In the genomic region with DNA sequence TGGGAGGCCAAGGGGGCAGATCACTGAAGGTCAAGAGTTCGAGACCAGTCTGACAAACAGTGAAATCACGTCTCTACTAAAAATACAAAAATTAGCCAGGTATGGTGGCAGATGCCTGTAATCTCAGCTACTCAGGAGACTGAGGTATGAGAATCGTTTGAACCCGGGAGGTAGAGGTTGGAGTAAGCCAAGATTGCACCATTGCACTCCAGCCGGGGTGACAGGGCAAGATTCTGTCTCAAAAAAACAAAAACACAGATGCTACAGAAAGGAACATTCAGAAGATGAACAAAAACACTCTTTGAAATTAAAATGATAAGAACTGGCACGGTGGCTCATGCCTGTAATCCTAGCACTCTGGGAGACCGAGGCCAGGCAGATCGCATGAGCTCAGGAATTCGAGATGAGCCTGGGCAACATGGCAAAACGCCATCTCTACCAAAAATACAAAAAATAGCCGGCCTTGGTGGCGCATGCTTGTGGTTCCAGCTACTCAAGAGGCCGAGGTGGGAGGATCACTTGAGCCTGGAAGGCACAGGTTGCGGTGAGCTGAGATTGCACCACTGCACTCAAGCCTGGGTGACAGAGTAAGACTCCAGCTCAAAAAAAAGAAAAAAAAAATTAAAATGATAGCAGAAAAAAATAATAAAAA, we compare ENCODE assay signal across 16 cellular contexts. TPM values are rescaled to one million over a fixed set of nuclear protein-coding genes. Genes with fewer than 3 reads are reported as not detected.
DNase-seq lines count a peak whose midpoint lies in the region; ATAC-seq and TF ChIP-seq lines count a peak whose summit lies in the region.
"Had no signal": no experiment of that assay in that cellular context is flagged by ENCODE, and none has a peak within 500 bp of the region (broad histone marks: within the 10 kb centered on the region; RNA-seq: fewer than 3 reads in every experiment).

No MANE protein-coding gene starts in this region.

- no peaks in the 10 kb centered on the region for H3K9me3 Mint-ChIP-seq in CD8-positive, alpha-beta T cell
- H3K9me3 Mint-ChIP-seq: activated T-cell treated with anti-CD3 and anti-CD28 coated beads, Interleukin-2, amount 50 U/mL, for 4 hours; neural crest cell had no signal

- H3K27me3 Mint-ChIP-seq in CD8-positive, alpha-beta T cell (ENCODE audit: low read depth): no peaks in the 10 kb centered on the region

- intact Hi-C loops in CD8-positive, alpha-beta T cell (cut with DNase I, micrococcal nuclease): no loop called here
- intact Hi-C loops in dorsolateral prefrontal cortex (cut with DNase I): loop anchor here in 1 of 2 donors (10.0 kb wide), 1 partner anchor 88 kb away; no protein-coding TSS in a partner anchor

- no peaks in the 10 kb centered on the region for H3K36me3 ChIP-seq in CD8-positive, alpha-beta T cell (ENCODE audit: insufficient read depth, low read length)
- H3K36me3 ChIP-seq in osteoblast (ENCODE audit: insufficient read depth, low read length): no peaks in the 10 kb centered on the region
- H3K36me3 ChIP-seq: colonic mucosa had no signal

- no peak overlapping the region for H3K4me3 ChIP-seq in CD8-positive, alpha-beta T cell (ENCODE audit: low read depth, low read length)
- H3K4me3 ChIP-seq in dorsolateral prefrontal cortex (peak overlapping the region in 8 of 59 donors; percentile 8 to 28 (median 16)), osteoblast (ENCODE audit: insufficient read depth, low read length) (no peak overlapping the region)
- H3K4me3 ChIP-seq: colonic mucosa, suprapubic skin had no signal

- H3K4me1 ChIP-seq in CD8-positive, alpha-beta T cell (ENCODE audit: insufficient read depth, low read length): peaks cover 7% of the 10 kb centered on the region
- H3K4me1 ChIP-seq in osteoblast (ENCODE audit: insufficient read depth, low read length): peaks cover 9% of the 10 kb centered on the region

- peaks cover 97% of the 10 kb centered on the region for H3K79me2 ChIP-seq in osteoblast (ENCODE audit: insufficient read depth, low read length)

- no peak overlapping the region for H2AFZ ChIP-seq in osteoblast (ENCODE audit: low read length)

- H3K9me3 ChIP-seq in CD8-positive, alpha-beta T cell (ENCODE audit: low read length): no peaks in the 10 kb centered on the region
- no peaks in the 10 kb centered on the region for H3K9me3 ChIP-seq in osteoblast (ENCODE audit: low read depth, low read length)
- H3K9me3 ChIP-seq: colonic mucosa, suprapubic skin had no signal

- DNase-seq in CD8-positive, alpha-beta T cell: no peak
- peak; percentile 93 for DNase-seq in NCI-H226
- DNase-seq in dorsolateral prefrontal cortex: peak in 4 of 10 donors; percentile 11 to 38 (median 27)
- DNase-seq in osteoblast (ENCODE audit: insufficient read length, low spot score, missing footprints): no peak
- DNase-seq in stimulated activated CD4-positive, alpha-beta T cell treated with anti-CD3 and anti-CD28 coated beads, Interleukin-2, amount 100 ng/mL, for 48 hours: no peak
- no peak for DNase-seq in NCI-H526 (lab: John Stamatoyannopoulos, UW)
- DNase-seq in HK-2 (ENCODE audit: unreplicated experiment): no peak
- no peak for DNase-seq in Ammon's horn (ENCODE audit: low spot score)
- DNase-seq: activated T-cell treated with anti-CD3 and anti-CD28 coated beads, Interleukin-2, amount 50 U/mL, for 4 hours; colonic mucosa; mesendoderm; MV-4-11; NCI-H2029; NCI-H524 had no signal

- H3K4me3 Mint-ChIP-seq in CD8-positive, alpha-beta T cell: no peak overlapping the region
- H3K4me3 Mint-ChIP-seq: activated T-cell treated with anti-CD3 and anti-CD28 coated beads, Interleukin-2, amount 50 U/mL, for 4 hours; neural crest cell had no signal

- H4K20me1 ChIP-seq in osteoblast (ENCODE audit: insufficient read depth, low read length): peaks cover 79% of the 10 kb centered on the region

- H3K27ac Mint-ChIP-seq in CD8-positive, alpha-beta T cell: peak overlapping the region; percentile 0

- no peak for ATAC-seq in CD8-positive, alpha-beta T cell
- ATAC-seq: activated T-cell treated with anti-CD3 and anti-CD28 coated beads, Interleukin-2, amount 50 U/mL, for 4 hours had no signal

- H3K27ac ChIP-seq in CD8-positive, alpha-beta T cell (ENCODE audit: low read depth, low read length): no peak overlapping the region
- H3K27ac ChIP-seq in dorsolateral prefrontal cortex (peak overlapping the region in 34 of 59 donors; percentile 2 to 64 (median 38)), osteoblast (ENCODE audit: low read depth, low read length) (peak overlapping the region; percentile 25)
- H3K27ac ChIP-seq: colonic mucosa, suprapubic skin had no signal

- no peaks in the 10 kb centered on the region for H3K27me3 ChIP-seq in CD8-positive, alpha-beta T cell (ENCODE audit: insufficient read depth, low read length)
- H3K27me3 ChIP-seq in dorsolateral prefrontal cortex (no peaks in the 10 kb centered on the region), osteoblast (ENCODE audit: insufficient read depth, low read length) (no peaks in the 10 kb centered on the region)
- H3K27me3 ChIP-seq: colonic mucosa, suprapubic skin had no signal

- TF ChIP-seq CTCF in CD8-positive, alpha-beta T cell (IDR thresholded peaks at IDR 0.05): no peak
- TF ChIP-seq CTCF in dorsolateral prefrontal cortex (IDR thresholded peaks at IDR 0.05 in 54 of 56, conservative IDR thresholded peaks at IDR 0.05 in 2 of 56; ENCODE audit: low read depth in 1 of 56, partially characterized antibody in 56 of 56) (no peak), osteoblast (IDR thresholded peaks at IDR 0.05; ENCODE audit: extremely low read depth, low read depth, low read length) (no peak)

- H3K4me2 ChIP-seq in osteoblast (ENCODE audit: insufficient read depth, low read length): peak overlapping the region; percentile 29

- CTCF ChIA-PET in CD8-positive, alpha-beta T cell (lab: Charles Lee): interaction anchor here (0.7 kb wide), 1 partner anchor 159 kb away, joined by 3 read pairs; no protein-coding TSS in a partner anchor

- H3K4me1 Mint-ChIP-seq in CD8-positive, alpha-beta T cell (ENCODE audit: low read depth): peaks cover 62% of the 10 kb centered on the region

- POLR2A ChIA-PET in CD8-positive, alpha-beta T cell (lab: Charles Lee): interaction anchor here (0.6 kb wide), 1 partner anchor 18 kb away, joined by 4 read pairs; no protein-coding TSS in a partner anchor

- peaks cover 13% of the 10 kb centered on the region for H3K36me3 Mint-ChIP-seq in CD8-positive, alpha-beta T cell

RNA-seq across cellular contexts. Expression of gene RAB6A, which starts 8.5 kb away (rescaled TPM):
- 10 to 100 TPM; 43.7 to 53.3 TPM for total RNA-seq in CD8-positive, alpha-beta T cell
- total RNA-seq in dorsolateral prefrontal cortex (100 to 1,000 TPM; 200 to 371 (median 290) TPM), osteoblast (145 and 157 TPM in 2 replicates)

RNA-seq across cellular contexts. Expression of gene MRPL48, which starts 35.3 kb away (rescaled TPM):
- total RNA-seq in CD8-positive, alpha-beta T cell: 10 to 100 TPM; 10.2 to 13.7 TPM
- total RNA-seq in dorsolateral prefrontal cortex: 10 to 100 TPM; 24.2 to 72.9 (median 43.4) TPM
- 14.5 and 19.7 TPM in 2 replicates for total RNA-seq in osteoblast
